Comparison of ENCODE assay signal across 14 cellular contexts in genomic region chr2:66700181-66700686, GRCh38.
A peak's percentile ranks its signal among the peaks of the same experiment; 100 is the strongest.
DNase-seq lines count a peak whose midpoint lies in the region; ATAC-seq and TF ChIP-seq lines count a peak whose summit lies in the region.
"Had no signal": no experiment of that assay in that cellular context is flagged by ENCODE, and none has a peak within 500 bp of the region (broad histone marks: within the 10 kb centered on the region; RNA-seq: fewer than 3 reads in every experiment).

No MANE protein-coding gene starts in this region.

- no peak overlapping the region for H3K4me2 ChIP-seq in smooth muscle cell
- H3K4me2 ChIP-seq: PC-9 had no signal

- no peaks in the 10 kb centered on the region for H3K36me3 ChIP-seq in gastroesophageal sphincter
- H3K36me3 ChIP-seq in rectal smooth muscle tissue (ENCODE audit: control insufficient read depth, insufficient read depth, low read length): no peaks in the 10 kb centered on the region
- H3K36me3 ChIP-seq in smooth muscle cell (ENCODE audit: low read depth): no peaks in the 10 kb centered on the region

- no peaks in the 10 kb centered on the region for H3K79me2 ChIP-seq in smooth muscle cell (ENCODE audit: low read depth)
- H3K79me2 ChIP-seq: parathyroid adenoma had no signal

- no peak overlapping the region for H3K4me3 ChIP-seq in gastroesophageal sphincter
- no peak overlapping the region for H3K4me3 ChIP-seq in rectal smooth muscle tissue (ENCODE audit: low read length)
- H3K4me3 ChIP-seq in smooth muscle cell: no peak overlapping the region
- H3K4me3 ChIP-seq: PC-9 had no signal

- CTCF ChIA-PET in HEK293T (lab: Yijun Ruan, JAX): no interaction called here

- peak; percentile 21 for DNase-seq in HEK293T (ENCODE audit: extremely low spot score)
- peak; percentile 83 for DNase-seq in NCI-H526 treated with DMSO at 0.1 percent for 48 hours (lab: John Stamatoyannopoulos, UW)
- no peak for DNase-seq in smooth muscle cell (lab: John Stamatoyannopoulos, UW; ENCODE audit: unreplicated experiment)
- no peak for DNase-seq in AG20443 (ENCODE audit: low spot score)
- no peak for DNase-seq in midbrain (lab: John Stamatoyannopoulos, UW)
- DNase-seq: CD4-positive, CD25-positive, alpha-beta regulatory T cell; NCI-H2029; stimulated activated CD4-positive, alpha-beta T cell treated with anti-CD3 and anti-CD28 coated beads, Interleukin-4, amount 100 ng/mL, for 1 hour; stimulated activated naive CD4-positive, alpha-beta T cell had no signal

- H3K27me3 ChIP-seq in gastroesophageal sphincter (no peaks in the 10 kb centered on the region), rectal smooth muscle tissue (ENCODE audit: control insufficient read depth, insufficient read depth, low read length) (no peaks in the 10 kb centered on the region), smooth muscle cell (ENCODE audit: low read depth) (no peaks in the 10 kb centered on the region)

- TF ChIP-seq EP300 in gastroesophageal sphincter (IDR thresholded peaks at IDR 0.05): no peak

- H2AFZ ChIP-seq in smooth muscle cell (ENCODE audit: low read depth): no peak overlapping the region
- H2AFZ ChIP-seq: parathyroid adenoma, PC-9 had no signal

- TF ChIP-seq CTCF in gastroesophageal sphincter (IDR thresholded peaks at IDR 0.05) (no peak), smooth muscle cell (IDR thresholded peaks at IDR 0.05; ENCODE audit: borderline replicate concordance, insufficient read depth, poor library complexity, severe bottlenecking) (no peak)

- ATAC-seq in gastroesophageal sphincter (no peak), GM21717 (IDR thresholded peaks at IDR 0.05; ENCODE audit: unreplicated experiment) (no peak)

- H3K4me1 ChIP-seq in gastroesophageal sphincter: peaks cover 4 to 62% (median 24%) of the 10 kb centered on the region in 3 donors
- peaks cover 36% of the 10 kb centered on the region for H3K4me1 ChIP-seq in rectal smooth muscle tissue (ENCODE audit: control insufficient read depth, insufficient read depth, low read length)
- peaks cover 9% of the 10 kb centered on the region for H3K4me1 ChIP-seq in smooth muscle cell (ENCODE audit: low read depth)
- H3K4me1 ChIP-seq: parathyroid adenoma had no signal

- H3K9ac ChIP-seq in rectal smooth muscle tissue (ENCODE audit: low read length): no peak overlapping the region
- H3K9ac ChIP-seq in smooth muscle cell (ENCODE audit: low read depth): no peak overlapping the region
- H3K9ac ChIP-seq: parathyroid adenoma had no signal

- TF ChIP-seq POLR2A in gastroesophageal sphincter (IDR thresholded peaks at IDR 0.05): no peak

- WGBS in gastroesophageal sphincter (ENCODE audit: low coverage in 1 of 2), 2 donors: 13 to 32% methylated on average over 2 to 4 of the region's 4 CpGs
- 63% methylated on average over 4 of the region's 4 CpGs for WGBS in smooth muscle cell (ENCODE audit: low lambda C conversion rate)

- H3K9me3 ChIP-seq in gastroesophageal sphincter (no peaks in the 10 kb centered on the region), smooth muscle cell (replicated peaks; ENCODE audit: low read depth) (no peaks in the 10 kb centered on the region)

- POLR2A ChIA-PET in HEK293T (lab: Yijun Ruan, JAX): no interaction called here

- H3F3A ChIP-seq in smooth muscle cell (ENCODE audit: low read depth): no peaks in the 10 kb centered on the region

- H3K27ac ChIP-seq in gastroesophageal sphincter (peak overlapping the region; percentile 79 to 95 (median 84)), rectal smooth muscle tissue (ENCODE audit: low read depth, low read length) (peak overlapping the region; percentile 91), smooth muscle cell (ENCODE audit: low read depth) (no peak overlapping the region)
- H3K27ac ChIP-seq: parathyroid adenoma, PC-9 had no signal

- no peaks in the 10 kb centered on the region for H4K20me1 ChIP-seq in smooth muscle cell (ENCODE audit: low read depth)

TF ChIP-seq in HEK293T, 16 proteins besides CTCF, POLR2A, EP300 and RAD21:
- no peak for TF ChIP-seq ELF4 (IDR thresholded peaks at IDR 0.05)
- TF ChIP-seq L3MBTL2 (conservative IDR thresholded peaks at IDR 0.05): no peak
- TF ChIP-seq FOXK2 (IDR thresholded peaks at IDR 0.05): no peak
- TF ChIP-seq CTBP1 (IDR thresholded peaks at IDR 0.05; ENCODE audit: borderline replicate concordance): 0 out of 2 replicates have a peak, but pooled peaks have one; percentile 49
- TF ChIP-seq LEF1 (IDR thresholded peaks at IDR 0.05; ENCODE audit: borderline replicate concordance): no peak
- TF ChIP-seq BHLHE40 (IDR thresholded peaks at IDR 0.05; ENCODE audit: borderline replicate concordance): no peak
- TF ChIP-seq, protein P1, sequence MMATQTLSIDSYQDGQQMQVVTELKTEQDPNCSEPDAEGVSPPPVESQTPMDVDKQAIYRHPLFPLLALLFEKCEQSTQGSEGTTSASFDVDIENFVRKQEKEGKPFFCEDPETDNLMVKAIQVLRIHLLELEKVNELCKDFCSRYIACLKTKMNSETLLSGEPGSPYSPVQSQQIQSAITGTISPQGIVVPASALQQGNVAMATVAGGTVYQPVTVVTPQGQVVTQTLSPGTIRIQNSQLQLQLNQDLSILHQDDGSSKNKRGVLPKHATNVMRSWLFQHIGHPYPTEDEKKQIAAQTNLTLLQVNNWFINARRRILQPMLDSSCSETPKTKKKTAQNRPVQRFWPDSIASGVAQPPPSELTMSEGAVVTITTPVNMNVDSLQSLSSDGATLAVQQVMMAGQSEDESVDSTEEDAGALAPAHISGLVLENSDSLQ (IDR thresholded peaks at IDR 0.05): peak; percentile 48
- no peak for TF ChIP-seq FOXM1 (IDR thresholded peaks at IDR 0.05; ENCODE audit: borderline replicate concordance)
- no peak for TF ChIP-seq ZNF384 (IDR thresholded peaks at IDR 0.05)
- TF ChIP-seq HDGF (IDR thresholded peaks at IDR 0.05; ENCODE audit: borderline replicate concordance): no peak
- TF ChIP-seq FOXA1 (IDR thresholded peaks at IDR 0.05): no peak
- TF ChIP-seq ARNT (IDR thresholded peaks at IDR 0.05): no peak
- TF ChIP-seq TARDBP (IDR thresholded peaks at IDR 0.05): no peak
- TF ChIP-seq SP1 (IDR thresholded peaks at IDR 0.05): no peak
- no peak for TF ChIP-seq SUZ12 (IDR thresholded peaks at IDR 0.05)
- no peak for TF ChIP-seq NFRKB (IDR thresholded peaks at IDR 0.05)
TF ChIP-seq in HEK293T: peak in this region for 2.

Comparison
In these comparisons a context has a peak if more than half of its experiments do, and no peak if none do; other contexts are left out.
1. DNase-seq: peak in HEK293T (single experiment) and NCI-H526 treated with DMSO at 0.1 percent for 48 hours (single experiment); none in smooth muscle cell (single experiment), AG20443 (single experiment) and midbrain (single experiment).